In the genomic region with DNA sequence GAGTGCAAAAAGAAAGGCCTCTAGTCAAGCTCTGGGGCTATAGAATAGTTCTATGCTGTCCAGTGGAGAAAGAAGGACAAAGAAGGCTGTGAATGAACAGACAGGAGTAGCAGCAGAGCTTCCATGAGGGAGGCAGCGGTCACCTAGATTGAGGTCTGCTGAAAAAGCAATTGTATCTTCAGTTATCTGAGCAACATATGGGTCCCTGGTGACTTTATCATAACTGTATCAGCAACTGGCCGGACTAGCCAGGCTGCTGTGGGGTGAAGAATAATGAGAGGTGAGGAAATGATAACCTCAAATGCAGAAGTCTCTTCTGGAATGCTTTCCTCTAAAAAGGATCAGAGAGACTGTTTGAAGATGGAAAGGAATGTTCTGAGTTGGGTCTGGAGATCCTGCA, we compare ENCODE assay signal across 23 cellular contexts.
"Had no signal": no experiment of that assay in that cellular context is flagged by ENCODE, and none has a peak within 500 bp of the region (broad histone marks: within the 10 kb centered on the region; RNA-seq: fewer than 3 reads in every experiment).

No MANE protein-coding gene starts in this region.

- H3K4me1 ChIP-seq: SJCRH30 had no signal

- H3K4me3 ChIP-seq: MG63, SJCRH30 had no signal

- ATAC-seq: Panc1, PC-3, SK-N-SH treated with all-trans-retinoic acid at 6 μM for 48 hours had no signal

- DNase-seq: Karpas-422, KG1, MG63, NCI-H1092, NCI-H1105 treated with DMSO at 0.1 percent for 48 hours, NCI-H1417 treated with DMSO at 0.1 percent for 48 hours, NCI-H146, NCI-H1694 treated with DMSO at 0.1 percent for 48 hours, NCI-H1930, NCI-H2081, NCI-H2107, NCI-H226, NCI-H446, NCI-H510A, NCI-H524 treated with DMSO at 0.1 percent for 48 hours, NCI-H69, NCI-H774, PC-3, SHP77 treated with DMSO at 0.1 percent for 48 hours, SJCRH30 had no signal

- H3K9me3 ChIP-seq: SJCRH30 had no signal

- H3K27ac ChIP-seq: RWPE1, SJCRH30 had no signal

- H3K27me3 ChIP-seq: MG63, SJCRH30 had no signal

- H3K36me3 ChIP-seq: MG63, SJCRH30 had no signal
